8 cellular contexts compared by ENCODE assay signal in the genomic region with DNA sequence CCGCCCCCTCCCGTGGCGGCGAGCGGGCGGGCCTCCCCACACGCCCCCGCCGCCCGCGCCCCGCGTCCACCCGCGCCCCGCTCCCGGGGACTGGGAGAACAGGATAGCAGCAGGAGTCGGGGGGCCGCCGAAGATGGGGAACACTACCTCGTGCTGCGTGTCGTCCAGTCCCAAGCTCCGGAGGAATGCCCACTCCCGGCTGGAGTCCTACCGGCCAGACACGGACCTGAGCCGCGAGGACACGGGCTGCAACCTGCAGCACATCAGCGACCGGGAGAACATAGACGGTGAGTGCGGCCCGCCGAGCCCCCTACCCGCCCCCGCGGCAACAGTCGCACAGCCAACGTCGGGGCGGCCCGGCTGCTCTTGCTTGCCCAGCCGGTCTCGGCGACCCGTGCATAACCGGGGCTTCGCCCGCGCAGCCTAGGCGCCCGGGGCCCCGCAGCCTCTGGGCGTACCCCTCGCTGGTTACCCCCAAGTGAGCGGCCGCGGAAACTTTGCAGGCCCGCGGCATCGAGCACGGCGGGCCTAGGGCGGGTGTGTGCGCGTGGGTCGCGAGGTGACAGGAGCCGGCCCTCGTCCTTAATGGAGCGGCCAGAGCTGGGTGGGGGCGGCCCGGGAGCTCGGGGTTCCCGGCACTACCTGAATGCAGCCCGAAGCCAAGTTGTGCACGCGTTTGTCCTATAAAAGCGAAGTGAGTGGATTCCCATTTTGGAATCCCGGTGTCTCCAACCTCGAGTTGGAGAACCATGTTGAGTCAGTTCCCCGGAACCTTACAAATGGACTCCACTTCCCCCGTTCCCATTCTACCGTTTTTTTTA. TPM values are rescaled to one million over a fixed set of nuclear protein-coding genes. Genes with fewer than 3 reads are reported as not detected.
DNase-seq lines count a peak whose midpoint lies in the region; ATAC-seq and TF ChIP-seq lines count a peak whose summit lies in the region.

No MANE protein-coding gene starts in this region.

- intact Hi-C loops in activated T-helper 1 cell treated with anti-CD3 and anti-CD28 coated beads, Interleukin-12 subunit alpha, Interleukin-12 subunit beta, Interleukin-2, Interleukin-4 antibody, amounts not matched to agents 30 ng/mL and 10 ng/mL and 1 ng/mL, durations not matched to agents 14 hours and 24 hours and 36 hours (cut with micrococcal nuclease), result loop anchor here (5.0 to 10.0 kb wide), 2 partner anchors 308 to 1215 kb away; a partner anchor contains a TSS

- peaks cover 6% of the 10 kb centered on the region for H3F3A ChIP-seq in neural progenitor cell (ENCODE audit: low read depth)

- no peaks in the 10 kb centered on the region for H3K9me3 ChIP-seq in neural progenitor cell (ENCODE audit: low read depth)

- H3K4me1 ChIP-seq in neural progenitor cell, result peaks cover 19% of the 10 kb centered on the region

- H3K27me3 Mint-ChIP-seq in activated T-helper 1 cell treated with anti-CD3 and anti-CD28 coated beads, Interleukin-12 subunit alpha, Interleukin-12 subunit beta, Interleukin-2, Interleukin-4 antibody, amounts not matched to agents 30 ng/mL and 10 ng/mL and 1 ng/mL, durations not matched to agents 14 hours and 24 hours and 36 hours (ENCODE audit: insufficient read depth), result no peaks in the 10 kb centered on the region
- H3K27me3 Mint-ChIP-seq in neural progenitor cell (ENCODE audit: insufficient read depth, low read depth), result peaks cover 3% of the 10 kb centered on the region

- peaks cover 78% of the 10 kb centered on the region for H3K4me1 Mint-ChIP-seq in activated T-helper 1 cell treated with anti-CD3 and anti-CD28 coated beads, Interleukin-12 subunit alpha, Interleukin-12 subunit beta, Interleukin-2, Interleukin-4 antibody, amounts not matched to agents 30 ng/mL and 10 ng/mL and 1 ng/mL, durations not matched to agents 14 hours and 24 hours and 36 hours (ENCODE audit: low read depth)
- H3K4me1 Mint-ChIP-seq in neural progenitor cell, result peaks cover 41% of the 10 kb centered on the region

- H3K36me3 ChIP-seq in neural progenitor cell, result no peaks in the 10 kb centered on the region

- no peaks in the 10 kb centered on the region for H3K27me3 ChIP-seq in neural progenitor cell

- peak; percentile 1 for ATAC-seq in GM21737 (IDR thresholded peaks at IDR 0.05; ENCODE audit: unreplicated experiment)
- ATAC-seq in HG03196 (IDR thresholded peaks at IDR 0.05; ENCODE audit: unreplicated experiment), result no peak

- TF ChIP-seq POLR2A in NB4 (IDR thresholded peaks at IDR 0.05; ENCODE audit: extremely low read depth, insufficient read length), result no peak

- peaks cover 68% of the 10 kb centered on the region for H4K20me1 ChIP-seq in neural progenitor cell (ENCODE audit: low read depth)

- no peaks in the 10 kb centered on the region for H3K9me3 Mint-ChIP-seq in activated T-helper 1 cell treated with anti-CD3 and anti-CD28 coated beads, Interleukin-12 subunit alpha, Interleukin-12 subunit beta, Interleukin-2, Interleukin-4 antibody, amounts not matched to agents 30 ng/mL and 10 ng/mL and 1 ng/mL, durations not matched to agents 14 hours and 24 hours and 36 hours
- H3K9me3 Mint-ChIP-seq in neural progenitor cell, result peaks cover 3% of the 10 kb centered on the region

- peak overlapping the region; percentile 30 for H3K9ac ChIP-seq in neural progenitor cell

- peak overlapping the region; percentile 78 for H3K27ac Mint-ChIP-seq in activated T-helper 1 cell treated with anti-CD3 and anti-CD28 coated beads, Interleukin-12 subunit alpha, Interleukin-12 subunit beta, Interleukin-2, Interleukin-4 antibody, amounts not matched to agents 30 ng/mL and 10 ng/mL and 1 ng/mL, durations not matched to agents 14 hours and 24 hours and 36 hours
- no peak overlapping the region for H3K27ac Mint-ChIP-seq in neural progenitor cell

- H3K4me2 ChIP-seq in neural progenitor cell, result peak overlapping the region; percentile 97

- H2AFZ ChIP-seq in neural progenitor cell (replicated peaks), result peak overlapping the region; percentile 46

- H3K4me3 ChIP-seq in NB4 (ENCODE audit: low read depth, low read length) (peak overlapping the region; percentile 64), fibroblast of pulmonary artery (replicated peaks; ENCODE audit: low read depth, low read length) (peak overlapping the region; percentile 74), neural progenitor cell (peak overlapping the region; percentile 93)

- TF ChIP-seq CTCF in NB4 (IDR thresholded peaks at IDR 0.05; ENCODE audit: low read depth, low read length) (no peak), fibroblast of pulmonary artery (IDR thresholded peaks at IDR 0.05; ENCODE audit: low read length, missing control alignments) (no peak), neural progenitor cell (IDR thresholded peaks at IDR 0.05) (no peak)

- peaks cover 87% of the 10 kb centered on the region for H3K79me2 ChIP-seq in neural progenitor cell (ENCODE audit: low read depth)

- in situ Hi-C loops in Caki2 (cut with HindIII; ENCODE audit: low pct_unique_long_range_greater_than_20kb, low sequenced_read_pairs), result no loop called here

- H3K27ac ChIP-seq in neural progenitor cell, result no peak overlapping the region

- DNase-seq in Caki2 (ENCODE audit: low read depth) (peak; percentile 33), NB4 (ENCODE audit: low read depth) (peak; percentile 45), fibroblast of pulmonary artery (ENCODE audit: low read depth) (no peak), neural progenitor cell (ENCODE audit: low spot score) (peak; percentile 70), COLO829 (ENCODE audit: low spot score) (no peak)
- DNase-seq in activated T-helper 1 cell treated with anti-CD3 and anti-CD28 coated beads, Interleukin-12 subunit alpha, Interleukin-12 subunit beta, Interleukin-2, Interleukin-4 antibody, amounts not matched to agents 30 ng/mL and 10 ng/mL and 1 ng/mL, durations not matched to agents 14 hours and 24 hours and 36 hours (ENCODE audit: low spot score), result no peak

- H3K36me3 Mint-ChIP-seq in activated T-helper 1 cell treated with anti-CD3 and anti-CD28 coated beads, Interleukin-12 subunit alpha, Interleukin-12 subunit beta, Interleukin-2, Interleukin-4 antibody, amounts not matched to agents 30 ng/mL and 10 ng/mL and 1 ng/mL, durations not matched to agents 14 hours and 24 hours and 36 hours (ENCODE audit: low read depth), result peaks cover 16% of the 10 kb centered on the region
- H3K36me3 Mint-ChIP-seq in neural progenitor cell, result peaks cover 11% of the 10 kb centered on the region

- peak overlapping the region; percentile 86 for H3K4me3 Mint-ChIP-seq in activated T-helper 1 cell treated with anti-CD3 and anti-CD28 coated beads, Interleukin-12 subunit alpha, Interleukin-12 subunit beta, Interleukin-2, Interleukin-4 antibody, amounts not matched to agents 30 ng/mL and 10 ng/mL and 1 ng/mL, durations not matched to agents 14 hours and 24 hours and 36 hours
- H3K4me3 Mint-ChIP-seq in neural progenitor cell, result peak overlapping the region; percentile 86

RNA-seq across cellular contexts. Expression of a gene that starts 0.8 kb away (rescaled TPM):
- total RNA-seq in Caki2 (2014; rRNA removed; shearing (Covaris generic); ENCODE audit: low replicate concordance), result 42.1 and 47.8 TPM in 2 replicates
- total RNA-seq in activated T-helper 1 cell treated with anti-CD3 and anti-CD28 coated beads, Interleukin-12 subunit alpha, Interleukin-12 subunit beta, Interleukin-2, Interleukin-4 antibody, amounts not matched to agents 30 ng/mL and 10 ng/mL and 1 ng/mL, durations not matched to agents 14 hours and 24 hours and 36 hours, result 56.5 and 71.0 TPM in 2 replicates
- total RNA-seq in neural progenitor cell (ENCODE audit: low replicate concordance), result 43.0 and 46.7 TPM in 2 replicates

Comparison
In these comparisons a context has a peak if more than half of its experiments do, and no peak if none do; other contexts are left out.
1. DNase-seq: peak in Caki2 (single experiment), NB4 (single experiment) and neural progenitor cell (single experiment); none in activated T-helper 1 cell treated with anti-CD3 and anti-CD28 coated beads, Interleukin-12 subunit alpha, Interleukin-12 subunit beta, Interleukin-2, Interleukin-4 antibody, amounts not matched to agents 30 ng/mL and 10 ng/mL and 1 ng/mL, durations not matched to agents 14 hours and 24 hours and 36 hours (single experiment), fibroblast of pulmonary artery (single experiment) and COLO829 (single experiment).
2. Peak in every context shown above with its lines, with median percentiles within 50 percentile points of each other: H3K4me3 ChIP-seq.